Comparison of ENCODE assay signal across 8 cellular contexts in genomic region chr1:9689971-9690381, GRCh38. TPM values are rescaled to one million over a fixed set of nuclear protein-coding genes. Genes with fewer than 3 reads are reported as not detected.
DNase-seq lines count a peak whose midpoint lies in the region; ATAC-seq lines count a peak whose summit lies in the region.

No MANE protein-coding gene starts in this region.

- peak overlapping the region; percentile 42 for H3K27ac ChIP-seq in effector memory CD4-positive, alpha-beta T cell (ENCODE audit: insufficient read depth, low read length, poor library complexity, severe bottlenecking)
- no peak overlapping the region for H3K27ac ChIP-seq in mucosa of rectum (ENCODE audit: low read depth in 2 of 2, low read length in 2 of 2)
- H3K27ac ChIP-seq in aorta (ENCODE audit: low read depth in 1 of 2, low read length in 2 of 2), result peak overlapping the region in 1 of 2 donors; percentile 23

- ATAC-seq in aorta (ENCODE audit: low FRiP score), result peak; percentile 44
- no peak for ATAC-seq in HG03457 (IDR thresholded peaks at IDR 0.05; ENCODE audit: unreplicated experiment)
- no peak for ATAC-seq in HG03571 (IDR thresholded peaks at IDR 0.05; ENCODE audit: unreplicated experiment)

- intact Hi-C loops in aorta (cut with DNase I), result no loop called here

- H3K4me1 ChIP-seq in NT2/D1 (ENCODE audit: insufficient read depth, insufficient read length) (peaks cover 4% of the 10 kb centered on the region), mucosa of rectum (ENCODE audit: control insufficient read depth in 2 of 2, insufficient read depth in 2 of 2, low read length in 2 of 2) (peaks cover 20 to 23% of the 10 kb centered on the region in 2 donors), aorta (ENCODE audit: control insufficient read depth in 1 of 2, insufficient read depth in 2 of 2, low read length in 2 of 2) (no peaks in the 10 kb centered on the region)
- peaks cover 55% of the 10 kb centered on the region for H3K4me1 ChIP-seq in effector memory CD4-positive, alpha-beta T cell (ENCODE audit: control insufficient read depth, insufficient read depth, low read length, poor library complexity, severe bottlenecking)

- peak overlapping the region; percentile 42 for H3K4me3 ChIP-seq in NT2/D1 (ENCODE audit: insufficient read length, low read depth)
- H3K4me3 ChIP-seq in effector memory CD4-positive, alpha-beta T cell (ENCODE audit: insufficient read depth, low read depth, low read length, poor library complexity, severe bottlenecking), result peak overlapping the region; percentile 17
- H3K4me3 ChIP-seq in mucosa of rectum (ENCODE audit: low read length in 2 of 2), result peak overlapping the region; percentile 41 to 45
- peak overlapping the region; percentile 95 to 97 for H3K4me3 ChIP-seq in aorta (ENCODE audit: low read length in 2 of 2)

- H3K27me3 ChIP-seq in NT2/D1 (ENCODE audit: insufficient read depth, insufficient read length) (peaks cover 17% of the 10 kb centered on the region), mucosa of rectum (ENCODE audit: control insufficient read depth in 2 of 2, insufficient read depth in 2 of 2, low read length in 2 of 2) (peaks cover 0 to 14% of the 10 kb centered on the region in 2 donors), aorta (ENCODE audit: control insufficient read depth in 1 of 2, insufficient read depth in 2 of 2, low read length in 1 of 2) (no peaks in the 10 kb centered on the region)
- no peaks in the 10 kb centered on the region for H3K27me3 ChIP-seq in effector memory CD4-positive, alpha-beta T cell (replicated peaks; ENCODE audit: control insufficient read depth, insufficient read depth, low read length, poor library complexity, severe bottlenecking)

- no peaks in the 10 kb centered on the region for H3K9me3 ChIP-seq in NT2/D1 (ENCODE audit: insufficient read depth, low read length)
- no peaks in the 10 kb centered on the region for H3K9me3 ChIP-seq in effector memory CD4-positive, alpha-beta T cell (ENCODE audit: control insufficient read depth, low read length)
- H3K9me3 ChIP-seq in mucosa of rectum (ENCODE audit: control insufficient read depth in 2 of 2, low read length in 2 of 2), result no peaks in the 10 kb centered on the region
- no peaks in the 10 kb centered on the region for H3K9me3 ChIP-seq in aorta (ENCODE audit: control insufficient read depth, low read length)

- peaks cover 5% of the 10 kb centered on the region for H3K36me3 ChIP-seq in NT2/D1 (ENCODE audit: insufficient read depth, insufficient read length, low read length)
- H3K36me3 ChIP-seq in effector memory CD4-positive, alpha-beta T cell (ENCODE audit: control insufficient read depth, insufficient read depth, low read length), result peaks cover 26% of the 10 kb centered on the region
- H3K36me3 ChIP-seq in mucosa of rectum (ENCODE audit: control insufficient read depth in 2 of 2, insufficient read depth in 2 of 2, low read length in 2 of 2), result no peaks in the 10 kb centered on the region
- no peaks in the 10 kb centered on the region for H3K36me3 ChIP-seq in aorta (ENCODE audit: control insufficient read depth in 1 of 2, insufficient read depth in 2 of 2, low read length in 1 of 2)

- DNase-seq in D341Med (ENCODE audit: low spot score) (peak; percentile 53), NT2/D1 (ENCODE audit: low read depth, low spot score) (no peak), aorta (peak; percentile 60 to 80), ureter (ENCODE audit: low spot score) (no peak)
- no peak for DNase-seq in effector memory CD4-positive, alpha-beta T cell

- 3 to 5% methylated on average over 12 to 23 of the region's 23 CpGs for WGBS in aorta, 2 donors

- H3K9ac ChIP-seq in NT2/D1 (ENCODE audit: insufficient read length, low read depth), result peak overlapping the region; percentile 67
- peak overlapping the region; percentile 31 to 34 for H3K9ac ChIP-seq in mucosa of rectum (ENCODE audit: low read depth in 1 of 2, low read length in 2 of 2)

RNA-seq across cellular contexts. Expression of gene PIK3CD, which starts 38.4 kb away (rescaled TPM):
- 10 to 100 TPM; 13.3 to 21.0 TPM for total RNA-seq in aorta
- 10 to 100 TPM in 1 of 2 donors, 1 to 10 TPM in 1; 5.2 to 10.1 TPM for polyA plus RNA-seq in aorta
- total RNA-seq in ureter, result 7.7 TPM

Comparison
In these comparisons a context has a peak if more than half of its experiments do, and no peak if none do; other contexts are left out.
1. DNase-seq: peak in D341Med (single experiment) and aorta (2 of 2); none in NT2/D1 (single experiment), effector memory CD4-positive, alpha-beta T cell (0 of 3) and ureter (single experiment).
2. H3K4me3 ChIP-seq: peak in every context shown above with its lines; median percentile 96 in aorta; 43 in mucosa of rectum; 42 in NT2/D1; 17 in effector memory CD4-positive, alpha-beta T cell.